16 cellular contexts compared by ENCODE assay signal in genomic region chr5:36173426-36173825, GRCh38.
DNase-seq lines count a peak whose midpoint lies in the region; TF ChIP-seq lines count a peak whose summit lies in the region.
"Had no signal": no experiment of that assay in that cellular context is flagged by ENCODE, and none has a peak within 500 bp of the region (broad histone marks: within the 10 kb centered on the region; RNA-seq: fewer than 3 reads in every experiment).

No MANE protein-coding gene starts in this region.

- no peak overlapping the region for H3K9ac ChIP-seq in KMS-11

- H3K4me1 ChIP-seq in KMS-11 (ENCODE audit: low read depth, poor library complexity, severe bottlenecking): peaks cover 100% of the 10 kb centered on the region

- no peak overlapping the region; the same call in 1 of the 2 replicates for H3K27ac ChIP-seq in KMS-11
- peak overlapping the region; percentile 96 for H3K27ac ChIP-seq in angular gyrus (ENCODE audit: low read depth, low read length)
- peak overlapping the region; percentile 63 for H3K27ac ChIP-seq in layer of hippocampus (ENCODE audit: low read depth, low read length)
- H3K27ac ChIP-seq in substantia nigra (ENCODE audit: low read depth, low read length, poor library complexity, severe bottlenecking): peak overlapping the region; percentile 7
- H3K27ac ChIP-seq: C4-2B had no signal

- no peak overlapping the region for H2AFZ ChIP-seq in KMS-11 (ENCODE audit: low read depth)

- H3K27me3 ChIP-seq in KMS-11 (ENCODE audit: insufficient read depth, low read depth) (no peaks in the 10 kb centered on the region), layer of hippocampus (ENCODE audit: control insufficient read depth, insufficient read depth, low read length) (no peaks in the 10 kb centered on the region)
- H3K27me3 ChIP-seq: BE2C had no signal

- no peaks in the 10 kb centered on the region for H4K20me1 ChIP-seq in KMS-11 (ENCODE audit: insufficient read depth)

- H3K36me3 ChIP-seq in KMS-11 (ENCODE audit: insufficient read depth): peaks cover 24% of the 10 kb centered on the region; the same call in 1 of the 2 replicates

- DNase-seq in substantia nigra (lab: John Stamatoyannopoulos, UW) (no peak), dedifferentiated amniotic fluid mesenchymal stem cell (ENCODE audit: extremely low spot score) (no peak), COLO668 (lab: John Stamatoyannopoulos, UW; ENCODE audit: unreplicated experiment) (no peak), NCI-H524 treated with DMSO at 0.1 percent for 48 hours (lab: John Stamatoyannopoulos, UW) (no peak)
- DNase-seq: BE2C; CD4-positive, alpha-beta memory T cell; COR-L47; DMS153; DMS79 treated with DMSO at 0.1 percent for 48 hours; EL; HCEC 1CT; HFFc6 had no signal

- peaks cover 12% of the 10 kb centered on the region; the same call in 1 of the 2 replicates for H3K79me2 ChIP-seq in KMS-11 (ENCODE audit: insufficient read depth, low read depth)

- no peak overlapping the region for H3K4me3 ChIP-seq in KMS-11 (IDR thresholded peaks at IDR 0.05; ENCODE audit: insufficient read depth, low read depth, low read length)

- TF ChIP-seq CTCF in KMS-11 (conservative IDR thresholded peaks at IDR 0.05; ENCODE audit: low read depth, low read length): no peak

- H3K4me2 ChIP-seq in KMS-11: peak overlapping the region; percentile 4; the same call in 1 of the 2 replicates
